Comparison of ENCODE assay signal across 10 cellular contexts in genomic region chrX:66015906-66016689, GRCh38. TPM values are rescaled to one million over a fixed set of nuclear protein-coding genes. Genes with fewer than 3 reads are reported as not detected.
DNase-seq lines count a peak whose midpoint lies in the region; ATAC-seq, FAIRE-seq and TF ChIP-seq lines count a peak whose summit lies in the region.
"Had no signal": no experiment of that assay in that cellular context is flagged by ENCODE, and none has a peak within 500 bp of the region (broad histone marks: within the 10 kb centered on the region; RNA-seq: fewer than 3 reads in every experiment).

No MANE protein-coding gene starts in this region.

- H3K36me3 ChIP-seq in heart left ventricle: peaks cover 0 to 8% (median 0%) of the 10 kb centered on the region in 9 donors
- peaks cover 51% of the 10 kb centered on the region for H3K36me3 ChIP-seq in K562 (ENCODE audit: control insufficient read depth, insufficient read depth, low read length)
- H3K36me3 ChIP-seq in upper lobe of left lung: no peaks in the 10 kb centered on the region
- no peaks in the 10 kb centered on the region for H3K36me3 ChIP-seq in uterus

- DNase-seq in heart left ventricle (no peak), left ventricle myocardium superior (no peak), K562 (ENCODE audit: extremely low read depth in 1 of 4, low spot score in 3 of 4) (peak in 2 of 4 experiments; percentile 24 to 53), upper lobe of left lung (no peak), uterus (no peak), NCI-H510A (lab: John Stamatoyannopoulos, UW) (no peak), NCI-H774 (lab: John Stamatoyannopoulos, UW) (no peak)
- DNase-seq: Right ventricle myocardium superior had no signal

- H3K9ac ChIP-seq in K562 (ENCODE audit: insufficient read depth in 1 of 2, low read depth in 2 of 2, low read length in 2 of 2): peak overlapping the region; percentile 87 to 88; a peak in 3 of 4 replicates

- CTCF ChIA-PET in K562 (lab: Yijun Ruan, JAX; ENCODE audit: low intra/inter-chr PET ratio): no interaction called here

- FAIRE-seq in K562 (lab: Jason Lieb, UNC): no peak

- 57 to 93% (median 77%) methylated on average over 1 of the region's 1 CpG for WGBS in heart left ventricle, 4 donors
- 0% methylated on average over 1 of the region's 1 CpG for WGBS in K562 (ENCODE audit: insufficient coverage, low coverage, missing lambda C conversion rate)
- WGBS in upper lobe of left lung, 2 donors: 48 to 71% methylated on average over 1 of the region's 1 CpG

- no peaks in the 10 kb centered on the region for H4K20me1 ChIP-seq in K562 (replicated peaks; ENCODE audit: control insufficient read depth, insufficient read depth, low read length)

- ATAC-seq in heart left ventricle (no peak), left ventricle myocardium superior (no peak), HG03135 (IDR thresholded peaks at IDR 0.05; ENCODE audit: unreplicated experiment) (peak; percentile 31), K562 (peak; percentile 49), upper lobe of left lung (ENCODE audit: low FRiP score in 2 of 2) (peak in 1 of 2 donors; percentile 27)

- no TSS peak for BruUV-seq in K562 (replicated peaks; lab: Mats Ljungman, UMichigan)

- H3K4me1 ChIP-seq in heart left ventricle: peaks cover 0 to 88% (median 0%) of the 10 kb centered on the region in 12 donors
- peaks cover 8 to 72% of the 10 kb centered on the region in 2 experiments for H3K4me1 ChIP-seq in K562 (replicated peaks in 1 of 2; ENCODE audit: control insufficient read depth in 2 of 2, insufficient read depth in 2 of 2, low read length in 2 of 2)
- H3K4me1 ChIP-seq in upper lobe of left lung: peaks cover 0 to 18% (median 1%) of the 10 kb centered on the region in 4 donors
- H3K4me1 ChIP-seq in uterus: no peaks in the 10 kb centered on the region

- peak overlapping the region; percentile 94 for H3K4me2 ChIP-seq in K562 (ENCODE audit: insufficient read depth, low read length)

- no peak for TF ChIP-seq RAD21 in K562 (CRISPR knock-in tag; conservative IDR thresholded peaks at IDR 0.05 in 1 of 2, IDR thresholded peaks at IDR 0.05 in 1 of 2)

- H3K4me3 ChIP-seq in heart left ventricle (peak overlapping the region in 7 of 12 donors; percentile 12 to 54 (median 30)), K562 (peak overlapping the region; percentile 55), upper lobe of left lung (peak overlapping the region in 3 of 4 donors; percentile 6 to 31 (median 16)), uterus (no peak overlapping the region)

- no peak overlapping the region for H2AFZ ChIP-seq in K562 (ENCODE audit: low read depth, low read length)

- in situ Hi-C loops in K562 (cut with MboI): no loop called here

- POLR2A ChIA-PET in K562 (lab: Yijun Ruan, JAX): interaction anchor here (1.1 to 8.6 kb wide), 6 partner anchors 11 to 141 kb away, joined by 4 to 49 read pairs (median 6); no protein-coding TSS in a partner anchor

- intact Hi-C loops in heart left ventricle (cut with DNase I): no loop called here
- intact Hi-C loops in left ventricle myocardium superior (cut with micrococcal nuclease): no loop called here
- intact Hi-C loops in K562 (cut with micrococcal nuclease): loop anchor here (1.0 to 5.0 kb wide), 2 partner anchors 18 to 146 kb away; partner anchors contain the start of gene HEPH
- intact Hi-C loops in uterus (cut with DNase I; ENCODE audit: low total_unique reads): no loop called here

- H3K9me3 ChIP-seq in heart left ventricle (no peaks in the 10 kb centered on the region), K562 (replicated peaks; ENCODE audit: control insufficient read depth, insufficient read depth, low read depth, low read length) (no peaks in the 10 kb centered on the region), upper lobe of left lung (no peaks in the 10 kb centered on the region), uterus (no peaks in the 10 kb centered on the region)

- no peaks in the 10 kb centered on the region for H3K9me1 ChIP-seq in K562 (ENCODE audit: control insufficient read depth, insufficient read depth, low read length)

- H3K27me3 ChIP-seq in heart left ventricle (peaks cover 0 to 12% (median 0%) of the 10 kb centered on the region in 9 donors), K562 (ENCODE audit: control insufficient read depth in 2 of 2, insufficient read depth in 2 of 2, low read length in 2 of 2) (no peaks in the 10 kb centered on the region), upper lobe of left lung (no peaks in the 10 kb centered on the region), uterus (peaks cover 0 to under 1% of the 10 kb centered on the region in 2 donors)

- TF ChIP-seq EP300 in K562 (IDR thresholded peaks at IDR 0.05; ENCODE audit: low read length) (no peak), upper lobe of left lung (IDR thresholded peaks at IDR 0.05) (no peak)

- no peak for TF ChIP-seq CTCF in heart left ventricle (IDR thresholded peaks at IDR 0.05)
- no peak for TF ChIP-seq CTCF in K562 (IDR thresholded peaks at IDR 0.05 in 2 of 3, conservative IDR thresholded peaks at IDR 0.05 in 1 of 3; ENCODE audit: insufficient read depth in 2 of 3, low read depth in 1 of 3, low read length in 3 of 3)
- TF ChIP-seq CTCF in upper lobe of left lung (IDR thresholded peaks at IDR 0.05): no peak
- no peak for TF ChIP-seq CTCF in uterus (IDR thresholded peaks at IDR 0.05)

- H3K27ac ChIP-seq in heart left ventricle: peak overlapping the region in 3 of 12 donors; percentile 46 to 88 (median 46)
- H3K27ac ChIP-seq in K562 (ENCODE audit: extremely low read depth, low read depth, low read length): peak overlapping the region; percentile 96
- H3K27ac ChIP-seq in upper lobe of left lung: peak overlapping the region; percentile 60 to 84 (median 74)
- no peak overlapping the region for H3K27ac ChIP-seq in uterus

- TF ChIP-seq POLR2A in heart left ventricle (IDR thresholded peaks at IDR 0.05) (no peak), K562 (conservative IDR thresholded peaks at IDR 0.05) (peak; percentile 43), upper lobe of left lung (IDR thresholded peaks at IDR 0.05) (no peak), uterus (IDR thresholded peaks at IDR 0.05) (no peak)

- peaks cover 90% of the 10 kb centered on the region for H3K79me2 ChIP-seq in K562 (ENCODE audit: control insufficient read depth, insufficient read depth, low read length)

TF ChIP-seq in K562, 482 proteins besides CTCF, POLR2A, EP300 and RAD21 (continues in another document):
- TF ChIP-seq, protein P1, sequence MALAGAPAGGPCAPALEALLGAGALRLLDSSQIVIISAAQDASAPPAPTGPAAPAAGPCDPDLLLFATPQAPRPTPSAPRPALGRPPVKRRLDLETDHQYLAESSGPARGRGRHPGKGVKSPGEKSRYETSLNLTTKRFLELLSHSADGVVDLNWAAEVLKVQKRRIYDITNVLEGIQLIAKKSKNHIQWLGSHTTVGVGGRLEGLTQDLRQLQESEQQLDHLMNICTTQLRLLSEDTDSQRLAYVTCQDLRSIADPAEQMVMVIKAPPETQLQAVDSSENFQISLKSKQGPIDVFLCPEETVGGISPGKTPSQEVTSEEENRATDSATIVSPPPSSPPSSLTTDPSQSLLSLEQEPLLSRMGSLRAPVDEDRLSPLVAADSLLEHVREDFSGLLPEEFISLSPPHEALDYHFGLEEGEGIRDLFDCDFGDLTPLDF (CRISPR knock-in tag; IDR thresholded peaks at IDR 0.05): no peak
- TF ChIP-seq ARID2 (IDR thresholded peaks at IDR 0.05): no peak
- no peak for TF ChIP-seq CBFA2T3 (IDR thresholded peaks at IDR 0.05)
- no peak for TF ChIP-seq ZNF282 (CRISPR knock-in tag; IDR thresholded peaks at IDR 0.05)
- TF ChIP-seq RHOXF2B (CRISPR knock-in tag; conservative IDR thresholded peaks at IDR 0.05): 0 out of 2 replicates have a peak, but pooled peaks have one; percentile 77
- no peak for TF ChIP-seq GTF2F1 (IDR thresholded peaks at IDR 0.05; ENCODE audit: low read depth, low read length)
- no peak for TF ChIP-seq ZBTB43 (CRISPR knock-in tag; IDR thresholded peaks at IDR 0.05)

RNA-seq across cellular contexts. Expression of gene VSIG4, which starts 23.8 kb away (rescaled TPM):
- 100 to 1,000 TPM in 1 of 9 donors, 10 to 100 TPM in 6, 1 to 10 TPM in 2; 4.7 to 162 (median 28.3) TPM for total RNA-seq in heart left ventricle
- 10 to 100 TPM in 1 of 2 donors, 1 to 10 TPM in 1; 9.5 to 27.4 TPM for polyA plus RNA-seq in heart left ventricle
- total RNA-seq in left ventricle myocardium superior: 42.1 TPM
- total RNA-seq in K562 (2011; cell fraction: chromatin; rRNA removed; ENCODE audit: low replicate concordance): not detected in 2 replicates
- 0.17 TPM in 1 of 2 replicates, not detected in the other for total RNA-seq in K562 (2011; cell fraction: nucleolus; rRNA removed)
- 0.37 TPM in 1 of 2 replicates, not detected in the other for total RNA-seq in K562 (2011; cell fraction: nucleoplasm; rRNA removed)
- total RNA-seq in K562 (2014; rRNA removed): not detected in 2 replicates
- 0.22 and 0.29 TPM in 2 replicates for total RNA-seq in K562 (2014; rRNA removed; fragmentation: Illumina TruSeq; extraction: Trizol)
- total RNA-seq in K562 (2015; rRNA removed; fragmentation: Illumina TruSeq; extraction: Trizol): 0.23 and 0.33 TPM in 2 replicates
- total RNA-seq in K562 (2021): 0.47 and 0.49 TPM in 2 replicates
- 0.22 and 0.58 TPM in 2 replicates for polyA plus RNA-seq in K562 (2011; rRNA removed)
- 0.52 and 1.0 TPM in 2 replicates for polyA plus RNA-seq in K562 (2011; cell fraction: cytosol; rRNA removed)
- 0.48 and 1.2 TPM in 2 replicates for polyA plus RNA-seq in K562 (2011; cell fraction: nucleus; rRNA removed)
- polyA plus RNA-seq in K562 (2012): 0.21 and 1.1 TPM in 2 replicates
- 0.43 and 0.46 TPM in 2 replicates for polyA plus RNA-seq in K562 (2014; fragmentation: Illumina TruSeq; extraction: Trizol)
- 1 to 10 TPM in 1 of 2 experiments, under 1 TPM in 1; 0.91 to 1.6 TPM for polyA plus RNA-seq in K562 (2014; fragmentation: Nextera tagmentation; extraction: Ambion mirVana)
- polyA plus RNA-seq in K562 (2014; rRNA removed): 0.12 and 0.61 TPM in 2 replicates
- polyA minus RNA-seq in K562 (2011; rRNA and poly(A)+ RNA removed): 0.35 and 0.42 TPM in 2 replicates
- polyA minus RNA-seq in K562 (2011; cell fraction: cytosol; rRNA and poly(A)+ RNA removed): not detected in 2 replicates
- 0.22 TPM in 1 of 2 replicates, not detected in the other for polyA minus RNA-seq in K562 (2011; cell fraction: nucleus; rRNA and poly(A)+ RNA removed)
- total RNA-seq in upper lobe of left lung: 100 to 1,000 TPM in 5 of 6 donors, 10 to 100 TPM in 1; 98.0 to 392 (median 261) TPM
- 100 to 1,000 TPM in 1 of 4 donors, 10 to 100 TPM in 3; 13.4 to 120 (median 16.7) TPM for total RNA-seq in uterus
- total RNA-seq: fibroblast of lung had no signal
- polyA plus RNA-seq: fibroblast of lung had no signal

Comparison
In these comparisons a context has a peak if more than half of its experiments do, and no peak if none do; other contexts are left out.
1. ATAC-seq: peak in HG03135 (single experiment) and K562 (single experiment); none in heart left ventricle (0 of 4) and left ventricle myocardium superior (single experiment).
2. H3K27ac ChIP-seq: peak in K562 (single experiment) and upper lobe of left lung (4 of 4); none in uterus (0 of 2).
3. H3K4me3 ChIP-seq: peak in heart left ventricle (7 of 12), K562 (single experiment) and upper lobe of left lung (3 of 4); none in uterus (0 of 2).